ENCODE assay signal across 1 cellular context in the genomic region with DNA sequence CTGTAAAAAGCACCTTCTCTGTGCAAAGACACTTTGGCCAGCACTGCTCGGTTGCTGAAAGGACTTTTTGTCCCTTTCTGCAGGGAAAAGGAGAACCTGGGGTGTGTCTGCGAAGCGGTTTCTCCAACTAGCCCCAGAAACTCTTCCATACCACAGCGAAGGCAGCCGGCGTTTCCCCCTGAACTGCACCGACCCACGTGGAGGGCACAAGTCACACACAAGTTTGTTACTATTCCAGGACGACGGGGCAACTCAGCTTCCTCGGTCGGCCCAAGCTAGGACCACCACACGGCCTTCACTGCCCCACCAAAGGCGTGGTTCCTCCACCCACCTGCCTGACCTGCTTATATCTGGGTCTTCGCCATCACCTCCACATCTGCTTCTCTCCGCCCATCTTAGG.
TF ChIP-seq lines count a peak whose summit lies in the region.

No MANE protein-coding gene starts in this region.

TF ChIP-seq in WTC11, 78 proteins besides CTCF, POLR2A, EP300 and RAD21:
- TF ChIP-seq, protein P1, sequence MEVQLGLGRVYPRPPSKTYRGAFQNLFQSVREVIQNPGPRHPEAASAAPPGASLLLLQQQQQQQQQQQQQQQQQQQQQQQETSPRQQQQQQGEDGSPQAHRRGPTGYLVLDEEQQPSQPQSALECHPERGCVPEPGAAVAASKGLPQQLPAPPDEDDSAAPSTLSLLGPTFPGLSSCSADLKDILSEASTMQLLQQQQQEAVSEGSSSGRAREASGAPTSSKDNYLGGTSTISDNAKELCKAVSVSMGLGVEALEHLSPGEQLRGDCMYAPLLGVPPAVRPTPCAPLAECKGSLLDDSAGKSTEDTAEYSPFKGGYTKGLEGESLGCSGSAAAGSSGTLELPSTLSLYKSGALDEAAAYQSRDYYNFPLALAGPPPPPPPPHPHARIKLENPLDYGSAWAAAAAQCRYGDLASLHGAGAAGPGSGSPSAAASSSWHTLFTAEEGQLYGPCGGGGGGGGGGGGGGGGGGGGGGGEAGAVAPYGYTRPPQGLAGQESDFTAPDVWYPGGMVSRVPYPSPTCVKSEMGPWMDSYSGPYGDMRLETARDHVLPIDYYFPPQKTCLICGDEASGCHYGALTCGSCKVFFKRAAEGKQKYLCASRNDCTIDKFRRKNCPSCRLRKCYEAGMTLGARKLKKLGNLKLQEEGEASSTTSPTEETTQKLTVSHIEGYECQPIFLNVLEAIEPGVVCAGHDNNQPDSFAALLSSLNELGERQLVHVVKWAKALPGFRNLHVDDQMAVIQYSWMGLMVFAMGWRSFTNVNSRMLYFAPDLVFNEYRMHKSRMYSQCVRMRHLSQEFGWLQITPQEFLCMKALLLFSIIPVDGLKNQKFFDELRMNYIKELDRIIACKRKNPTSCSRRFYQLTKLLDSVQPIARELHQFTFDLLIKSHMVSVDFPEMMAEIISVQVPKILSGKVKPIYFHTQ (CRISPR knock-in tag; IDR thresholded peaks at IDR 0.05) = no peak
- TF ChIP-seq, protein P2, sequence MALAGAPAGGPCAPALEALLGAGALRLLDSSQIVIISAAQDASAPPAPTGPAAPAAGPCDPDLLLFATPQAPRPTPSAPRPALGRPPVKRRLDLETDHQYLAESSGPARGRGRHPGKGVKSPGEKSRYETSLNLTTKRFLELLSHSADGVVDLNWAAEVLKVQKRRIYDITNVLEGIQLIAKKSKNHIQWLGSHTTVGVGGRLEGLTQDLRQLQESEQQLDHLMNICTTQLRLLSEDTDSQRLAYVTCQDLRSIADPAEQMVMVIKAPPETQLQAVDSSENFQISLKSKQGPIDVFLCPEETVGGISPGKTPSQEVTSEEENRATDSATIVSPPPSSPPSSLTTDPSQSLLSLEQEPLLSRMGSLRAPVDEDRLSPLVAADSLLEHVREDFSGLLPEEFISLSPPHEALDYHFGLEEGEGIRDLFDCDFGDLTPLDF (CRISPR knock-in tag; IDR thresholded peaks at IDR 0.05) = no peak
- TF ChIP-seq, protein P3, sequence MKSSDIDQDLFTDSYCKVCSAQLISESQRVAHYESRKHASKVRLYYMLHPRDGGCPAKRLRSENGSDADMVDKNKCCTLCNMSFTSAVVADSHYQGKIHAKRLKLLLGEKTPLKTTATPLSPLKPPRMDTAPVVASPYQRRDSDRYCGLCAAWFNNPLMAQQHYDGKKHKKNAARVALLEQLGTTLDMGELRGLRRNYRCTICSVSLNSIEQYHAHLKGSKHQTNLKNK (CRISPR knock-in tag; IDR thresholded peaks at IDR 0.05) = no peak
- TF ChIP-seq ZNF396 (CRISPR knock-in tag; IDR thresholded peaks at IDR 0.05; ENCODE audit: borderline replicate concordance) = no peak
- TF ChIP-seq ZBTB21 (CRISPR knock-in tag; IDR thresholded peaks at IDR 0.05; ENCODE audit: borderline replicate concordance) = no peak
